ENCODE assay signal across 15 cellular contexts in genomic region chr12:71465794-71466193, GRCh38.
DNase-seq lines count a peak whose midpoint lies in the region; ATAC-seq and FAIRE-seq lines count a peak whose summit lies in the region.
"Had no signal": no experiment of that assay in that cellular context is flagged by ENCODE, and none has a peak within 500 bp of the region (broad histone marks: within the 10 kb centered on the region; RNA-seq: fewer than 3 reads in every experiment).

No MANE protein-coding gene starts in this region.

- FAIRE-seq in HTR-8/SVneo (lab: Jason Lieb, UNC): no peak
- FAIRE-seq: G401.6, GM12891 had no signal

- ATAC-seq in HG02763 (IDR thresholded peaks at IDR 0.05; ENCODE audit: unreplicated experiment): no peak

- DNase-seq in COLO668 (lab: John Stamatoyannopoulos, UW; ENCODE audit: unreplicated experiment) (peak; percentile 52), DMS153 (lab: John Stamatoyannopoulos, UW) (peak; percentile 35), NCI-H1105 treated with DMSO at 0.1 percent for 48 hours (lab: John Stamatoyannopoulos, UW) (peak; percentile 84), SHP77 treated with DMSO at 0.1 percent for 48 hours (lab: John Stamatoyannopoulos, UW) (peak; percentile 59), HTR-8/SVneo (ENCODE audit: insufficient read length, low spot score) (no peak), 8988T (no peak)
- DNase-seq: CD8-positive, alpha-beta memory T cell; DMS79 treated with DMSO at 0.1 percent for 48 hours; NCI-H1048; NCI-H187; NCI-H446 treated with DMSO at 0.1 percent for 48 hours; T-helper 9 cell had no signal

Comparison
In these comparisons a context has a peak if more than half of its experiments do, and no peak if none do; other contexts are left out.
1. DNase-seq: peak in COLO668 (single experiment), DMS153 (single experiment), NCI-H1105 treated with DMSO at 0.1 percent for 48 hours (single experiment) and SHP77 treated with DMSO at 0.1 percent for 48 hours (single experiment); none in HTR-8/SVneo (single experiment) and 8988T (single experiment).